13 cellular contexts compared by ENCODE assay signal in genomic region chr3:141236351-141236750, GRCh38.
"Had no signal": no experiment of that assay in that cellular context is flagged by ENCODE, and none has a peak within 500 bp of the region (broad histone marks: within the 10 kb centered on the region; RNA-seq: fewer than 3 reads in every experiment).

No MANE protein-coding gene starts in this region.

- H3K36me3 ChIP-seq: colonic mucosa had no signal

- ATAC-seq: heart left ventricle, WTC11 had no signal

- DNase-seq: activated CD4-positive, alpha-beta T cell treated with anti-CD3 and anti-CD28 coated beads, Interleukin-2, amount 50 U/mL, for 1 hour; activated naive CD4-positive, alpha-beta T cell treated with Interleukin-2 at 50 U/mL for 16 hours; anterior cingulate cortex; caudate nucleus; foreskin melanocyte; heart left ventricle; stimulated activated CD4-positive, alpha-beta T cell treated with anti-CD3 and anti-CD28 coated beads, Interleukin-12 subunit alpha, Interleukin-12 subunit beta, amount 100 ng/mL, for 4 hours; stimulated activated naive CD4-positive, alpha-beta T cell treated with Interleukin-2 at 50 U/mL for 16 hours had no signal

- H3K27me3 ChIP-seq: colonic mucosa, heart left ventricle, suprapubic skin had no signal

- H3K27ac Mint-ChIP-seq: type B pancreatic cell, WTC11 had no signal

- H3K9me3 Mint-ChIP-seq: neural crest cell, type B pancreatic cell, WTC11 had no signal

- H3K9me3 ChIP-seq: colonic mucosa, heart left ventricle, suprapubic skin had no signal

- H3K4me3 ChIP-seq: colonic mucosa, heart left ventricle, suprapubic skin had no signal

- H3K27ac ChIP-seq: colonic mucosa, suprapubic skin had no signal

- H3K4me3 Mint-ChIP-seq: neural crest cell, type B pancreatic cell, WTC11 had no signal
